Comparison of ENCODE assay signal across 9 cellular contexts in genomic region chr15:68372291-68372811, GRCh38. TPM values are rescaled to one million over a fixed set of nuclear protein-coding genes. Genes with fewer than 3 reads are reported as not detected.
DNase-seq lines count a peak whose midpoint lies in the region; ATAC-seq and TF ChIP-seq lines count a peak whose summit lies in the region.
"Had no signal": no experiment of that assay in that cellular context is flagged by ENCODE, and none has a peak within 500 bp of the region (broad histone marks: within the 10 kb centered on the region; RNA-seq: fewer than 3 reads in every experiment).

No MANE protein-coding gene starts in this region.

- H3K36me3 Mint-ChIP-seq in activated CD8-positive, alpha-beta memory T cell treated with anti-CD3 and anti-CD28 coated beads, Interleukin-2, amount 10 ng/mL, durations not matched to agents 7 days and 5 days = no peaks in the 10 kb centered on the region
- no peaks in the 10 kb centered on the region for H3K36me3 Mint-ChIP-seq in stimulated activated effector memory CD8-positive, alpha-beta T cell treated with anti-CD3 and anti-CD28 coated beads, Interleukin-12 subunit alpha, Interleukin-12 subunit beta, amount 100 ng/mL, for 72 hours

- DNase-seq in activated CD8-positive, alpha-beta memory T cell treated with anti-CD3 and anti-CD28 coated beads, Interleukin-2, amount 50 U/mL, for 48 hours = peak; percentile 36
- DNase-seq in activated CD8-positive, alpha-beta memory T cell treated with anti-CD3 and anti-CD28 coated beads, Interleukin-2, amount 10 ng/mL, durations not matched to agents 7 days and 5 days = no peak
- DNase-seq in adrenal gland (peak in 5 of 7 donors; percentile 16 to 58 (median 49)), iPS-NIHi11 (ENCODE audit: low spot score) (peak; percentile 79), aorta (no peak), dedifferentiated amniotic fluid mesenchymal stem cell (ENCODE audit: extremely low spot score) (no peak)
- DNase-seq in stimulated activated effector memory CD8-positive, alpha-beta T cell treated with anti-CD3 and anti-CD28 coated beads, Interleukin-12 subunit alpha, Interleukin-12 subunit beta, amount 100 ng/mL, for 72 hours (ENCODE audit: low spot score in 2 of 2) = no peak
- DNase-seq in effector CD4-positive, alpha-beta T cell = no peak

- 43 to 93% (median 91%) methylated on average over 1 to 12 of the region's 12 CpGs for WGBS in adrenal gland, 4 donors
- WGBS in aorta, 2 donors = 86 to 88% methylated on average over 12 of the region's 12 CpGs

- no peaks in the 10 kb centered on the region for H3K9me3 Mint-ChIP-seq in activated CD8-positive, alpha-beta memory T cell treated with anti-CD3 and anti-CD28 coated beads, Interleukin-2, amount 10 ng/mL, durations not matched to agents 7 days and 5 days (ENCODE audit: low read depth)
- no peaks in the 10 kb centered on the region for H3K9me3 Mint-ChIP-seq in stimulated activated effector memory CD8-positive, alpha-beta T cell treated with anti-CD3 and anti-CD28 coated beads, Interleukin-12 subunit alpha, Interleukin-12 subunit beta, amount 100 ng/mL, for 72 hours

- CTCF ChIA-PET in activated CD8-positive, alpha-beta memory T cell treated with anti-CD3 and anti-CD28 coated beads, Interleukin-2, amount 10 ng/mL, durations not matched to agents 7 days and 5 days (lab: Charles Lee) = interaction anchor here (2.4 kb wide), 1 partner anchor 11 kb away, joined by 8 read pairs; no protein-coding TSS in a partner anchor

- H3K9me3 ChIP-seq in adrenal gland (replicated peaks in 1 of 3) = no peaks in the 10 kb centered on the region
- no peaks in the 10 kb centered on the region for H3K9me3 ChIP-seq in aorta (ENCODE audit: control insufficient read depth, low read length)

- peak; percentile 22 to 47 (median 36) for TF ChIP-seq CTCF in adrenal gland (IDR thresholded peaks at IDR 0.05)

- H3K4me3 Mint-ChIP-seq in activated CD8-positive, alpha-beta memory T cell treated with anti-CD3 and anti-CD28 coated beads, Interleukin-2, amount 10 ng/mL, durations not matched to agents 7 days and 5 days = no peak overlapping the region
- H3K4me3 Mint-ChIP-seq in stimulated activated effector memory CD8-positive, alpha-beta T cell treated with anti-CD3 and anti-CD28 coated beads, Interleukin-12 subunit alpha, Interleukin-12 subunit beta, amount 100 ng/mL, for 72 hours = no peak overlapping the region

- no peak for ATAC-seq in activated CD8-positive, alpha-beta memory T cell treated with anti-CD3 and anti-CD28 coated beads, Interleukin-2, amount 10 ng/mL, durations not matched to agents 7 days and 5 days
- ATAC-seq in aorta (ENCODE audit: low FRiP score) = peak; percentile 58
- no peak for ATAC-seq in stimulated activated effector memory CD8-positive, alpha-beta T cell treated with anti-CD3 and anti-CD28 coated beads, Interleukin-12 subunit alpha, Interleukin-12 subunit beta, amount 100 ng/mL, for 72 hours

- H3K27me3 Mint-ChIP-seq in activated CD8-positive, alpha-beta memory T cell treated with anti-CD3 and anti-CD28 coated beads, Interleukin-2, amount 10 ng/mL, durations not matched to agents 7 days and 5 days = peaks cover 1% of the 10 kb centered on the region

- H3K4me1 ChIP-seq in adrenal gland (replicated peaks in 1 of 2) = peaks cover 5 to 11% of the 10 kb centered on the region in 2 donors
- peaks cover 0 to 4% of the 10 kb centered on the region in 2 donors for H3K4me1 ChIP-seq in aorta (ENCODE audit: control insufficient read depth in 1 of 2, insufficient read depth in 2 of 2, low read length in 2 of 2)

- H3K4me1 Mint-ChIP-seq in activated CD8-positive, alpha-beta memory T cell treated with anti-CD3 and anti-CD28 coated beads, Interleukin-2, amount 10 ng/mL, durations not matched to agents 7 days and 5 days = no peaks in the 10 kb centered on the region
- no peaks in the 10 kb centered on the region for H3K4me1 Mint-ChIP-seq in stimulated activated effector memory CD8-positive, alpha-beta T cell treated with anti-CD3 and anti-CD28 coated beads, Interleukin-12 subunit alpha, Interleukin-12 subunit beta, amount 100 ng/mL, for 72 hours

- H3K27me3 ChIP-seq in adrenal gland (no peaks in the 10 kb centered on the region), aorta (ENCODE audit: control insufficient read depth in 1 of 2, insufficient read depth in 2 of 2, low read length in 1 of 2) (no peaks in the 10 kb centered on the region)

- H3K27ac ChIP-seq in adrenal gland = no peak overlapping the region
- no peak overlapping the region for H3K27ac ChIP-seq in aorta (ENCODE audit: low read depth in 1 of 2, low read length in 2 of 2)
- H3K27ac ChIP-seq: epithelial cell of prostate had no signal

- no peak for TF ChIP-seq POLR2A in adrenal gland (IDR thresholded peaks at IDR 0.05)

- H3K36me3 ChIP-seq in adrenal gland (replicated peaks in 1 of 2) (no peaks in the 10 kb centered on the region), aorta (ENCODE audit: control insufficient read depth in 1 of 2, insufficient read depth in 2 of 2, low read length in 1 of 2) (peaks cover 0 to 1% of the 10 kb centered on the region in 2 donors)

- intact Hi-C loops in adrenal gland (cut with DNase I) = loop anchor here in 1 of 2 donors (5.0 kb wide), 1 partner anchor 60 kb away; no protein-coding TSS in a partner anchor
- intact Hi-C loops in aorta (cut with DNase I) = no loop called here

- H3K27ac Mint-ChIP-seq in activated CD8-positive, alpha-beta memory T cell treated with anti-CD3 and anti-CD28 coated beads, Interleukin-2, amount 10 ng/mL, durations not matched to agents 7 days and 5 days = no peak overlapping the region
- H3K27ac Mint-ChIP-seq in stimulated activated effector memory CD8-positive, alpha-beta T cell treated with anti-CD3 and anti-CD28 coated beads, Interleukin-12 subunit alpha, Interleukin-12 subunit beta, amount 100 ng/mL, for 72 hours = no peak overlapping the region

- no peak overlapping the region for H3K4me3 ChIP-seq in adrenal gland
- no peak overlapping the region for H3K4me3 ChIP-seq in aorta (ENCODE audit: low read length in 2 of 2)

RNA-seq across cellular contexts. Expression of gene ITGA11, which starts 59.6 kb away (rescaled TPM):
- under 1 TPM in 1 of 2 experiments, not detected in 1; 0.02 TPM for total RNA-seq in activated CD8-positive, alpha-beta memory T cell treated with anti-CD3 and anti-CD28 coated beads, Interleukin-2, amount 10 ng/mL, durations not matched to agents 7 days and 5 days
- total RNA-seq in adrenal gland = 10 to 100 TPM in 4 of 8 donors, 1 to 10 TPM in 4; 4.4 to 52.5 (median 11.0) TPM
- 1 to 10 TPM; 1.4 to 6.5 (median 3.8) TPM for polyA plus RNA-seq in adrenal gland
- 100 to 1,000 TPM; 138 to 154 TPM for total RNA-seq in aorta
- polyA plus RNA-seq in aorta = 10 to 100 TPM; 21.4 to 76.7 TPM

Comparison
In these comparisons a context has a peak if more than half of its experiments do, and no peak if none do; other contexts are left out.
1. DNase-seq: peak in activated CD8-positive, alpha-beta memory T cell treated with anti-CD3 and anti-CD28 coated beads, Interleukin-2, amount 50 U/mL, for 48 hours (single experiment), adrenal gland (5 of 7) and iPS-NIHi11 (single experiment); none in activated CD8-positive, alpha-beta memory T cell treated with anti-CD3 and anti-CD28 coated beads, Interleukin-2, amount 10 ng/mL, durations not matched to agents 7 days and 5 days (single experiment), aorta (0 of 2), dedifferentiated amniotic fluid mesenchymal stem cell (single experiment), stimulated activated effector memory CD8-positive, alpha-beta T cell treated with anti-CD3 and anti-CD28 coated beads, Interleukin-12 subunit alpha, Interleukin-12 subunit beta, amount 100 ng/mL, for 72 hours (0 of 2) and effector CD4-positive, alpha-beta T cell (single experiment).
2. RNA of gene ITGA11, which starts 59.6 kb away (total RNA-seq): 138 to 154 TPM in aorta and 4.4 to 52.5 TPM in adrenal gland; 0.02 TPM in activated CD8-positive, alpha-beta memory T cell treated with anti-CD3 and anti-CD28 coated beads, Interleukin-2, amount 10 ng/mL, durations not matched to agents 7 days and 5 days; every median in the first group is over 4 times any median in the second.